Comparison of ENCODE assay signal across 8 cellular contexts in the genomic region with DNA sequence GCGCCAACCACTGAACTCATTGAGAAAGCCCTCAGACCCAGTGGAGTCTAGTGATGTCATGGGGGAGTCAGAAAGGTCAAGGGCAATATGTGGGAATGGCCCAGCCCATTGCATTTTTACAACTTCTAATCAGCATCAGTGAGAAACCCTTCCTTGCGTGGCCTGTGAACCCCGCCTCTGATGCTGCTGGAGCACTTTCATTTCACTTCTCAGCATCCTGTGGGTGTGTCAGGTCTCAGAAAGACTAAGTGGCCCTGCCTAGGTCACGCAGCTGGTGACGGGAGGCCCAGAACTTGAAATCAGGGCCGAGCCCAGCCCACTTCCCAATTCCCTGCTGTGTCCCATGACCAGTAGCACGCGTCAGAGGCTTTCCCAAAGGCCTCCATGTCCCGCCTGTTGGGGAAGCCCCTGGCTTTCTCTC. TPM values are rescaled to one million over a fixed set of nuclear protein-coding genes. Genes with fewer than 3 reads are reported as not detected.
DNase-seq lines count a peak whose midpoint lies in the region; ATAC-seq and TF ChIP-seq lines count a peak whose summit lies in the region.
"Had no signal": no experiment of that assay in that cellular context is flagged by ENCODE, and none has a peak within 500 bp of the region (broad histone marks: within the 10 kb centered on the region; RNA-seq: fewer than 3 reads in every experiment).

No MANE protein-coding gene starts in this region.

- no peaks in the 10 kb centered on the region for H3K9me3 ChIP-seq in left ventricle myocardium inferior (replicated peaks)

- ATAC-seq in GM21717 (IDR thresholded peaks at IDR 0.05; ENCODE audit: unreplicated experiment): peak; percentile 63
- ATAC-seq in HG03095 (IDR thresholded peaks at IDR 0.05; ENCODE audit: unreplicated experiment): no peak

- H3K27me3 ChIP-seq in left ventricle myocardium inferior (ENCODE audit: low read depth): peaks cover 4% of the 10 kb centered on the region

- no peak overlapping the region for H3K4me3 Mint-ChIP-seq in nephron progenitor cell

- H3K4me1 ChIP-seq in left ventricle myocardium inferior: peaks cover 29% of the 10 kb centered on the region

- H3K36me3 ChIP-seq in left ventricle myocardium inferior: no peaks in the 10 kb centered on the region

- intact Hi-C loops in left ventricle myocardium inferior (cut with micrococcal nuclease): no loop called here

- peaks cover 30% of the 10 kb centered on the region for H3K4me1 Mint-ChIP-seq in nephron progenitor cell

- H3K27ac ChIP-seq in left ventricle myocardium inferior (replicated peaks): no peak overlapping the region

- TF ChIP-seq CTCF in left ventricle myocardium inferior (IDR thresholded peaks at IDR 0.05; ENCODE audit: borderline replicate concordance) (no peak), nephron progenitor cell (IDR thresholded peaks at IDR 0.05) (no peak)

- no peak overlapping the region for H3K27ac Mint-ChIP-seq in nephron progenitor cell

- no peaks in the 10 kb centered on the region for H3K9me3 Mint-ChIP-seq in nephron progenitor cell

- H3K36me3 Mint-ChIP-seq in nephron progenitor cell (ENCODE audit: low read depth): no peaks in the 10 kb centered on the region

- no peak overlapping the region for H3K4me3 ChIP-seq in left ventricle myocardium inferior

- H3K27me3 Mint-ChIP-seq in nephron progenitor cell (ENCODE audit: low read depth, poor library complexity): peaks cover 30% of the 10 kb centered on the region

- peak; percentile 55 to 61 for DNase-seq in activated CD4-positive, alpha-beta T cell treated with anti-CD3 and anti-CD28 coated beads for 4 hours
- DNase-seq in left ventricle myocardium inferior: peak; percentile 42
- peak; percentile 62 for DNase-seq in stimulated activated naive CD4-positive, alpha-beta T cell treated with Interleukin-2 at 50 U/mL for 16 hours (lab: John Stamatoyannopoulos, UW)
- DNase-seq in nephron progenitor cell: no peak
- DNase-seq in KG1 (lab: John Stamatoyannopoulos, UW): no peak
- DNase-seq: hippocampal formation had no signal

RNA-seq across cellular contexts. Expression of gene DNAI2, which starts 6.1 kb away (rescaled TPM):
- total RNA-seq in left ventricle myocardium inferior: not detected

RNA-seq across cellular contexts. Expression of gene KIF19, which starts 45.9 kb away (rescaled TPM):
- total RNA-seq in left ventricle myocardium inferior: 0.08 TPM

Comparison
In these comparisons a context has a peak if more than half of its experiments do, and no peak if none do; other contexts are left out.
1. DNase-seq: peak in activated CD4-positive, alpha-beta T cell treated with anti-CD3 and anti-CD28 coated beads for 4 hours (2 of 2), left ventricle myocardium inferior (single experiment) and stimulated activated naive CD4-positive, alpha-beta T cell treated with Interleukin-2 at 50 U/mL for 16 hours (single experiment); none in nephron progenitor cell (single experiment) and KG1 (single experiment).